In the genomic region with DNA sequence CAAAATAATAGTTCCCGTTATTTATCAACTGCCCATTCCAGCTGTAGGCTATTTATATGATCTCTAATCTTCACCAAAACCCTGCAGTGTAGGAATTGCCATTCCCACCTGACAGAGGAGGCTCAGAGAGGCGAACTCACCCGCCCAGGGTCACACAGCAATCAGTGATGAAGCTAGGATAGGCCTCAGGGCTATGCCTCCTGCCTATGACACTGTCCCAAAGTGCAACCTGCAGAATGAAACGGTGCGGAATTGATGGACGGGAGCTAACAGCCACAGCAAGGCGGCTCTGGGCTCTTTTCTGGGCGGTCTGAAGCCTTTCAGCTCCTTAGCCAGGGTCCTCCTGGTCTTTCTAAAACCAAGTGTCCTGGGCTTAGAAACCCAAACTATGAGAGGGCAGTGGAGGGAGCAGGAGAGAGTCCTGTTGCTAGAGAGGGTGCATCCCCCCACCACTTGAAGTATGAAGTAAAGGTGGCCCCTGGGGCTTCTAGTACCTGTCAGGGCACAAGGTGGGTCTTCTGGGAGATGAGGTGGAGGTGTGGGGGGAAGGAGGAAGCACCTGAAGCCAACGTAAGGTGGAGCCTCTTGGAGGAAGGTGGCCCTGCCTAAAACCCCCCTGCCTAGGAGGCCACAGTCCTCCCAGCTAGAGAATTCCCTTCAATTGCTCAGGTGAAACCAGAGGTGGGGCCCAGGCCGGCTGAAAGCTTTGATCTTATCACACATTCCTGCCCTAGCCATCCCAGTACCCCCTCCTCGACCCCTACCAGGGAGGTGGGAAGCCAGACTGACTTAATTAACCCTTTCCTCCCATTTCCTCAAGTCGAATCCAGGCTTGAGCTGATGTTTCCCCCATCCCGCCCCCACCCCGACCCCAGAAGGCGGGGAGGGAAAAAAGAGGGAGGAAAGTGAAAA, we compare ENCODE assay signal across 1 cellular context.
TF ChIP-seq lines count a peak whose summit lies in the region.

No MANE protein-coding gene starts in this region.

TF ChIP-seq in HepG2, 621 proteins besides CTCF, POLR2A, EP300 and RAD21 (continued from another document and continues in another):
- TF ChIP-seq, protein P1, sequence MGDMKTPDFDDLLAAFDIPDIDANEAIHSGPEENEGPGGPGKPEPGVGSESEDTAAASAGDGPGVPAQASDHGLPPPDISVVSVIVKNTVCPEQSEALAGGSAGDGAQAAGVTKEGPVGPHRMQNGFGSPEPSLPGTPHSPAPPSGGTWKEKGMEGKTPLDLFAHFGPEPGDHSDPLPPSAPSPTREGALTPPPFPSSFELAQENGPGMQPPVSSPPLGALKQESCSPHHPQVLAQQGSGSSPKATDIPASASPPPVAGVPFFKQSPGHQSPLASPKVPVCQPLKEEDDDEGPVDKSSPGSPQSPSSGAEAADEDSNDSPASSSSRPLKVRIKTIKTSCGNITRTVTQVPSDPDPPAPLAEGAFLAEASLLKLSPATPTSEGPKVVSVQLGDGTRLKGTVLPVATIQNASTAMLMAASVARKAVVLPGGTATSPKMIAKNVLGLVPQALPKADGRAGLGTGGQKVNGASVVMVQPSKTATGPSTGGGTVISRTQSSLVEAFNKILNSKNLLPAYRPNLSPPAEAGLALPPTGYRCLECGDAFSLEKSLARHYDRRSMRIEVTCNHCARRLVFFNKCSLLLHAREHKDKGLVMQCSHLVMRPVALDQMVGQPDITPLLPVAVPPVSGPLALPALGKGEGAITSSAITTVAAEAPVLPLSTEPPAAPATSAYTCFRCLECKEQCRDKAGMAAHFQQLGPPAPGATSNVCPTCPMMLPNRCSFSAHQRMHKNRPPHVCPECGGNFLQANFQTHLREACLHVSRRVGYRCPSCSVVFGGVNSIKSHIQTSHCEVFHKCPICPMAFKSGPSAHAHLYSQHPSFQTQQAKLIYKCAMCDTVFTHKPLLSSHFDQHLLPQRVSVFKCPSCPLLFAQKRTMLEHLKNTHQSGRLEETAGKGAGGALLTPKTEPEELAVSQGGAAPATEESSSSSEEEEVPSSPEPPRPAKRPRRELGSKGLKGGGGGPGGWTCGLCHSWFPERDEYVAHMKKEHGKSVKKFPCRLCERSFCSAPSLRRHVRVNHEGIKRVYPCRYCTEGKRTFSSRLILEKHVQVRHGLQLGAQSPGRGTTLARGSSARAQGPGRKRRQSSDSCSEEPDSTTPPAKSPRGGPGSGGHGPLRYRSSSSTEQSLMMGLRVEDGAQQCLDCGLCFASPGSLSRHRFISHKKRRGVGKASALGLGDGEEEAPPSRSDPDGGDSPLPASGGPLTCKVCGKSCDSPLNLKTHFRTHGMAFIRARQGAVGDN (CRISPR knock-in tag; IDR thresholded peaks at IDR 0.05) = no peak
- TF ChIP-seq, protein P2, sequence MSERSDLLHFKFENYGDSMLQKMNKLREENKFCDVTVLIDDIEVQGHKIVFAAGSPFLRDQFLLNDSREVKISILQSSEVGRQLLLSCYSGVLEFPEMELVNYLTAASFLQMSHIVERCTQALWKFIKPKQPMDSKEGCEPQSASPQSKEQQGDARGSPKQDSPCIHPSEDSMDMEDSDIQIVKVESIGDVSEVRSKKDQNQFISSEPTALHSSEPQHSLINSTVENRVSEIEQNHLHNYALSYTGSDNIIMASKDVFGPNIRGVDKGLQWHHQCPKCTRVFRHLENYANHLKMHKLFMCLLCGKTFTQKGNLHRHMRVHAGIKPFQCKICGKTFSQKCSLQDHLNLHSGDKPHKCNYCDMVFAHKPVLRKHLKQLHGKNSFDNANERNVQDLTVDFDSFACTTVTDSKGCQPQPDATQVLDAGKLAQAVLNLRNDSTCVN (CRISPR knock-in tag; IDR thresholded peaks at IDR 0.05; ENCODE audit: borderline replicate concordance) = no peak
- TF ChIP-seq, protein P3, sequence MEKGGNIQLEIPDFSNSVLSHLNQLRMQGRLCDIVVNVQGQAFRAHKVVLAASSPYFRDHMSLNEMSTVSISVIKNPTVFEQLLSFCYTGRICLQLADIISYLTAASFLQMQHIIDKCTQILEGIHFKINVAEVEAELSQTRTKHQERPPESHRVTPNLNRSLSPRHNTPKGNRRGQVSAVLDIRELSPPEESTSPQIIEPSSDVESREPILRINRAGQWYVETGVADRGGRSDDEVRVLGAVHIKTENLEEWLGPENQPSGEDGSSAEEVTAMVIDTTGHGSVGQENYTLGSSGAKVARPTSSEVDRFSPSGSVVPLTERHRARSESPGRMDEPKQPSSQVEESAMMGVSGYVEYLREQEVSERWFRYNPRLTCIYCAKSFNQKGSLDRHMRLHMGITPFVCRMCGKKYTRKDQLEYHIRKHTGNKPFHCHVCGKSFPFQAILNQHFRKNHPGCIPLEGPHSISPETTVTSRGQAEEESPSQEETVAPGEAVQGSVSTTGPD (CRISPR knock-in tag; IDR thresholded peaks at IDR 0.05) = no peak
- TF ChIP-seq GATAD1 (CRISPR knock-in tag; IDR thresholded peaks at IDR 0.05) (no peak), GATAD2A (CRISPR knock-in tag; IDR thresholded peaks at IDR 0.05) (0 out of 2 replicates have a peak, but pooled peaks have one; percentile 17), ZNF737 (CRISPR knock-in tag; IDR thresholded peaks at IDR 0.05; ENCODE audit: borderline replicate concordance) (no peak), SRSF4 (IDR thresholded peaks at IDR 0.05; ENCODE audit: low read depth, low read length, poor library complexity, severe bottlenecking) (no peak), ZNF317 (CRISPR knock-in tag; IDR thresholded peaks at IDR 0.05) (no peak), KDM1A (CRISPR knock-in tag; IDR thresholded peaks at IDR 0.05) (peak; percentile 52; the same call in 1 of the 2 replicates), NR1H2 (CRISPR knock-in tag; IDR thresholded peaks at IDR 0.05; ENCODE audit: borderline replicate concordance, low read depth) (no peak), NPAS2 (CRISPR knock-in tag; IDR thresholded peaks at IDR 0.05; ENCODE audit: borderline replicate concordance) (no peak), TSC22D2 (CRISPR knock-in tag; IDR thresholded peaks at IDR 0.05; ENCODE audit: borderline replicate concordance) (no peak), SMAD1 (CRISPR knock-in tag; IDR thresholded peaks at IDR 0.05; ENCODE audit: borderline replicate concordance, low read depth) (no peak), ZMAT3 (CRISPR knock-in tag; conservative IDR thresholded peaks at IDR 0.05) (no peak), REPIN1 (CRISPR knock-in tag; IDR thresholded peaks at IDR 0.05; ENCODE audit: borderline replicate concordance, low read depth) (no peak), SIN3A (IDR thresholded peaks at IDR 0.05; ENCODE audit: borderline replicate concordance, low read depth, low read length) (no peak)
- TF ChIP-seq, protein P4, sequence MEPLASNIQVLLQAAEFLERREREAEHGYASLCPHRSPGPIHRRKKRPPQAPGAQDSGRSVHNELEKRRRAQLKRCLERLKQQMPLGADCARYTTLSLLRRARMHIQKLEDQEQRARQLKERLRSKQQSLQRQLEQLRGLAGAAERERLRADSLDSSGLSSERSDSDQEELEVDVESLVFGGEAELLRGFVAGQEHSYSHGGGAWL (CRISPR knock-in tag; IDR thresholded peaks at IDR 0.05) = no peak
- TF ChIP-seq, protein P5, sequence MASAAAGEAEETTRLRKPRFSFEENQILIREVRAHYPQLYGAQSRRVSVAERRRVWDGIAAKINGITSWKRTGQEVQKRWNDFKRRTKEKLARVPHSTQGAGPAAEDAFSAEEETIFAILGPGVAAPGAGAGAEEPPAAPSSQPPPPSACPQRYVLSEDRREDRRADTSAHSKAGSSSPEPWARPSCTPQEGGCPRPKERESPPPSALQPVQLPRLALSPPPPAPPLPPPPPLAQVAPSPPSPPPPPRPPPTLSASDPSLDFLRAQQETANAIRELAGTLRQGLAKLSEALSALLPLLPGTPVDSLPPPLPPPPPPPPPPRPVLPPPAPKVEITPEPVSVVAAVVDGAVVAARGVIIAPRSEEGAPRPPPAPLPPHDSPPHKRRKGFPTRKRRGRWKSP (CRISPR knock-in tag; IDR thresholded peaks at IDR 0.05) = peak; percentile 55; the same call in 1 of the 2 replicates
- TF ChIP-seq, protein P6, sequence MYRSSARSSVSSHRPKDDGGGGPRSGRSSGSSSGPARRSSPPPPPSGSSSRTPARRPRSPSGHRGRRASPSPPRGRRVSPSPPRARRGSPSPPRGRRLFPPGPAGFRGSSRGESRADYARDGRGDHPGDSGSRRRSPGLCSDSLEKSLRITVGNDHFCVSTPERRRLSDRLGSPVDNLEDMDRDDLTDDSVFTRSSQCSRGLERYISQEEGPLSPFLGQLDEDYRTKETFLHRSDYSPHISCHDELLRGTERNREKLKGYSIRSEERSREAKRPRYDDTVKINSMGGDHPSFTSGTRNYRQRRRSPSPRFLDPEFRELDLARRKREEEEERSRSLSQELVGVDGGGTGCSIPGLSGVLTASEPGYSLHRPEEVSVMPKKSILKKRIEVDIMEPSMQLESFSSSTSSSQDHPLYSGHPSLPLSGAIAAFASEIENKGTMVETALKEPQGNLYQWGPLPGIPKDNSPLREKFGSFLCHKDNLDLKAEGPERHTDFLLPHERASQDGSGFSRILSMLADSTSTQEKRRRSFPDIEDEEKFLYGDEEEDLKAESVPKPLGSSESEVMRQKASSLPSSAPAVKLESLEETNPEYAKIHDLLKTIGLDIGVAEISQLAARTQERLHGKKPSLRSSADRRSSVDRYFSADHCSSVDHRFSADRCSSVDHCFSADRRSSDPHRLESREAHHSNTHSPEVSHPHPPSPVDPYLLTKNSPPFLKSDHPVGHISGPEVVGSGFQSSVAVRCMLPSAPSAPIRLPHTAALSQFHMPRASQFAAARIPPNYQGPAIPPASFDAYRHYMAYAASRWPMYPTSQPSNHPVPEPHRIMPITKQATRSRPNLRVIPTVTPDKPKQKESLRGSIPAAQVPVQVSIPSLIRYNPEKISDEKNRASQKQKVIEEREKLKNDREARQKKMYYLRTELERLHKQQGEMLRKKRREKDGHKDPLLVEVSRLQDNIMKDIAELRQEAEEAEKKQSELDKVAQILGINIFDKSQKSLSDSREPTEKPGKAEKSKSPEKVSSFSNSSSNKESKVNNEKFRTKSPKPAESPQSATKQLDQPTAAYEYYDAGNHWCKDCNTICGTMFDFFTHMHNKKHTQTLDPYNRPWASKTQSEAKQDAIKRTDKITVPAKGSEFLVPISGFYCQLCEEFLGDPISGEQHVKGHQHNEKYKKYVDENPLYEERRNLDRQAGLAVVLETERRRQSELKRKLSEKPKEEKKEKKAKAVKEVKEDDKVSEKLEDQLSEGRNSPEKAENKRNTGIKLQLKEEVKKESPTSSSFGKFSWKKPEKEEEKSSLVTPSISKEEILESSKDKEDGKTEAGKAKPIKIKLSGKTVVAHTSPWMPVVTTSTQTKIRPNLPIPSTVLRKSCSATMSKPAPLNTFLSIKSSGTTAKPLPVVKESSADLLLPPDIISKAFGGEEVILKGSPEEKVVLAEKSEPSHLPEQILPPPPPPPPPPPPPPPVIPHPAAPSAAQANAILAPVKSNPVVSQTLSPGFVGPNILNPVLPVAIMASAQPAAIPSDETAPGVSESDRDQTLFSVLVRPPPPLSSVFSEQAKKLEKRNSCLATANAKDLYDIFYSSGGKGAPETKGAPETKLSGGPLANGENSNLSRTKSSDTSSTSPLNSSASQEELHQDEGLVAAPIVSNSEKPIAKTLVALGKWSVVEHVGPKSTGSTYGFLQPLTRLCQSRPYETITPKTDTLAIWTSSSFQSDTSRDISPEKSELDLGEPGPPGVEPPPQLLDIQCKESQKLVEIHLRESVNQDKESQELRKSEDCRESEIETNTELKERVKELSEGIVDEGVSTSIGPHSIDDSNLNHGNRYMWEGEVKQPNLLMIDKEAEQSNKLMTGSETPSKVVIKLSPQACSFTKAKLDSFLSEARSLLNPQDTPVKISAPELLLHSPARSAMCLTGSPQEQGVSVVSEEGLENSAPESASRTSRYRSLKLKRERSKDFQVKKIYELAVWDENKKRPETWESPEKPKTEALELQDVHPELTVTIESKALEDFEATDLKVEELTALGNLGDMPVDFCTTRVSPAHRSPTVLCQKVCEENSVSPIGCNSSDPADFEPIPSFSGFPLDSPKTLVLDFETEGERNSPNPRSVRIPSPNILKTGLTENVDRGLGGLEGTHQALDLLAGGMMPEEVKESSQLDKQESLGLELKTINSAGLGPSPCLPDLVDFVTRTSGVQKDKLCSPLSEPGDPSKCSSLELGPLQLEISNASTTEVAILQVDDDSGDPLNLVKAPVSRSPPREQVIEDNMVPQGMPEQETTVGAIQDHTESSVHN (CRISPR knock-in tag; IDR thresholded peaks at IDR 0.05) = no peak
- TF ChIP-seq, protein P7, sequence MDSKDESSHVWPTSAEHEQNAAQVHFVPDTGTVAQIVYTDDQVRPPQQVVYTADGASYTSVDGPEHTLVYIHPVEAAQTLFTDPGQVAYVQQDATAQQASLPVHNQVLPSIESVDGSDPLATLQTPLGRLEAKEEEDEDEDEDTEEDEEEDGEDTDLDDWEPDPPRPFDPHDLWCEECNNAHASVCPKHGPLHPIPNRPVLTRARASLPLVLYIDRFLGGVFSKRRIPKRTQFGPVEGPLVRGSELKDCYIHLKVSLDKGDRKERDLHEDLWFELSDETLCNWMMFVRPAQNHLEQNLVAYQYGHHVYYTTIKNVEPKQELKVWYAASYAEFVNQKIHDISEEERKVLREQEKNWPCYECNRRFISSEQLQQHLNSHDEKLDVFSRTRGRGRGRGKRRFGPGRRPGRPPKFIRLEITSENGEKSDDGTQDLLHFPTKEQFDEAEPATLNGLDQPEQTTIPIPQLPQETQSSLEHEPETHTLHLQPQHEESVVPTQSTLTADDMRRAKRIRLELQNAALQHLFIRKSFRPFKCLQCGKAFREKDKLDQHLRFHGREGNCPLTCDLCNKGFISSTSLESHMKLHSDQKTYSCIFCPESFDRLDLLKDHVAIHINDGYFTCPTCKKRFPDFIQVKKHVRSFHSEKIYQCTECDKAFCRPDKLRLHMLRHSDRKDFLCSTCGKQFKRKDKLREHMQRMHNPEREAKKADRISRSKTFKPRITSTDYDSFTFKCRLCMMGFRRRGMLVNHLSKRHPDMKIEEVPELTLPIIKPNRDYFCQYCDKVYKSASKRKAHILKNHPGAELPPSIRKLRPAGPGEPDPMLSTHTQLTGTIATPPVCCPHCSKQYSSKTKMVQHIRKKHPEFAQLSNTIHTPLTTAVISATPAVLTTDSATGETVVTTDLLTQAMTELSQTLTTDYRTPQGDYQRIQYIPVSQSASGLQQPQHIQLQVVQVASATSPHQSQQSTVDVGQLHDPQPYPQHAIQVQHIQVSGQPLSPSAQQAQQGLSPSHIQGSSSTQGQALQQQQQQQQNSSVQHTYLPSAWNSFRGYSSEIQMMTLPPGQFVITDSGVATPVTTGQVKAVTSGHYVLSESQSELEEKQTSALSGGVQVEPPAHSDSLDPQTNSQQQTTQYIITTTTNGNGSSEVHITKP (CRISPR knock-in tag; IDR thresholded peaks at IDR 0.05; ENCODE audit: low read depth) = peak; percentile 26; the same call in 1 of the 2 replicates
- TF ChIP-seq, protein P8, sequence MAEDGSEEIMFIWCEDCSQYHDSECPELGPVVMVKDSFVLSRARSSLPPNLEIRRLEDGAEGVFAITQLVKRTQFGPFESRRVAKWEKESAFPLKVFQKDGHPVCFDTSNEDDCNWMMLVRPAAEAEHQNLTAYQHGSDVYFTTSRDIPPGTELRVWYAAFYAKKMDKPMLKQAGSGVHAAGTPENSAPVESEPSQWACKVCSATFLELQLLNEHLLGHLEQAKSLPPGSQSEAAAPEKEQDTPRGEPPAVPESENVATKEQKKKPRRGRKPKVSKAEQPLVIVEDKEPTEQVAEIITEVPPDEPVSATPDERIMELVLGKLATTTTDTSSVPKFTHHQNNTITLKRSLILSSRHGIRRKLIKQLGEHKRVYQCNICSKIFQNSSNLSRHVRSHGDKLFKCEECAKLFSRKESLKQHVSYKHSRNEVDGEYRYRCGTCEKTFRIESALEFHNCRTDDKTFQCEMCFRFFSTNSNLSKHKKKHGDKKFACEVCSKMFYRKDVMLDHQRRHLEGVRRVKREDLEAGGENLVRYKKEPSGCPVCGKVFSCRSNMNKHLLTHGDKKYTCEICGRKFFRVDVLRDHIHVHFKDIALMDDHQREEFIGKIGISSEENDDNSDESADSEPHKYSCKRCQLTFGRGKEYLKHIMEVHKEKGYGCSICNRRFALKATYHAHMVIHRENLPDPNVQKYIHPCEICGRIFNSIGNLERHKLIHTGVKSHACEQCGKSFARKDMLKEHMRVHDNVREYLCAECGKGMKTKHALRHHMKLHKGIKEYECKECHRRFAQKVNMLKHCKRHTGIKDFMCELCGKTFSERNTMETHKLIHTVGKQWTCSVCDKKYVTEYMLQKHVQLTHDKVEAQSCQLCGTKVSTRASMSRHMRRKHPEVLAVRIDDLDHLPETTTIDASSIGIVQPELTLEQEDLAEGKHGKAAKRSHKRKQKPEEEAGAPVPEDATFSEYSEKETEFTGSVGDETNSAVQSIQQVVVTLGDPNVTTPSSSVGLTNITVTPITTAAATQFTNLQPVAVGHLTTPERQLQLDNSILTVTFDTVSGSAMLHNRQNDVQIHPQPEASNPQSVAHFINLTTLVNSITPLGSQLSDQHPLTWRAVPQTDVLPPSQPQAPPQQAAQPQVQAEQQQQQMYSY (CRISPR knock-in tag; IDR thresholded peaks at IDR 0.05) = peak; percentile 96
